Comparison of ENCODE assay signal across 8 cellular contexts in the genomic region with DNA sequence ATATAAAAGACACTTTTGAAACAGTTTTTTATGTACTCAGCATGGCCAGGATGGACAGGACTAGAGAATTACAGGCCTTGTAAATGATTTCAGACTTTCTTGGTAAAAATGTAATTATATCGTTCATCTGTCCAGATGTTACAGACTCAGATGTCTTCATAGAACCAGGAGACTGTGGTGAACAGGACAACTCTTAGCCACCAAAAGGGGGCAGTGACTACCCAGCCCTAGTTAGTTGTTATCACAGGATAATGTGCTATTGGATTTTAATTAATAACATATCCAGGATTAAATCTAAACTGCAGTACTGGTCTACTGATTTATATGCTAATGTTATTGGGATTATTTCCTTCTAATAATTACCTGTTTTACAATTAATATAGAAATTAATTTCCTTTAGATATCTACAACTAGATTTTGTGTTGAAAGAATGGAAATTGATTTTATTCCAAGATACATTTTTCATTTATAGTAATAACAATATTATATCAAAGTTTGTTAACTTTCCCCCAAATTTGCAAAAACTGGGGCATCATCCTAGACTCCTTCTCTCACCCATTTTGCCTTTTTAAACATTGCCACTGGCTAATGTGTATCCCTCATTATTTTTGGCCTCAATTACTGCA.
DNase-seq lines count a peak whose midpoint lies in the region; ATAC-seq, FAIRE-seq and TF ChIP-seq lines count a peak whose summit lies in the region.

No MANE protein-coding gene starts in this region.

- WGBS in K562 (ENCODE audit: insufficient coverage, low coverage, missing lambda C conversion rate), result 67% methylated on average over 1 of the region's 1 CpG
- 54 to 70% methylated on average over 1 of the region's 1 CpG for WGBS in upper lobe of left lung, 2 donors

- peak; percentile 58 for DNase-seq in ELR (ENCODE audit: low read depth)
- peak in 2 of 4 experiments; percentile 18 to 20 for DNase-seq in K562 (ENCODE audit: extremely low read depth in 1 of 4, low spot score in 3 of 4)
- DNase-seq in kidney, result no peak
- DNase-seq in upper lobe of left lung, result no peak
- no peak for DNase-seq in stimulated activated CD4-positive, alpha-beta T cell treated with anti-CD3 and anti-CD28 coated beads, Interleukin-4, amount 100 ng/mL, for 4 hours

- no TSS peak for BruUV-seq in K562 (replicated peaks; lab: Mats Ljungman, UMichigan)

- POLR2A ChIA-PET in K562 (lab: Yijun Ruan, JAX), result no interaction called here

- FAIRE-seq in K562 (lab: Jason Lieb, UNC) (peak; percentile 19), kidney (lab: Jason Lieb, UNC) (peak; percentile 59)

- TF ChIP-seq RAD21 in K562 (CRISPR knock-in tag; conservative IDR thresholded peaks at IDR 0.05 in 1 of 2, IDR thresholded peaks at IDR 0.05 in 1 of 2), result peak; percentile 47 to 52

- H3K27ac ChIP-seq in K562 (ENCODE audit: extremely low read depth, low read depth, low read length), result no peak overlapping the region
- H3K27ac ChIP-seq in kidney (ENCODE audit: low read depth in 2 of 2, low read length in 2 of 2), result no peak overlapping the region
- H3K27ac ChIP-seq in upper lobe of left lung, result no peak overlapping the region

- H4K20me1 ChIP-seq in K562 (replicated peaks; ENCODE audit: control insufficient read depth, insufficient read depth, low read length), result no peaks in the 10 kb centered on the region

- H3K4me3 ChIP-seq in K562 (no peak overlapping the region), kidney (ENCODE audit: low read length in 2 of 2) (no peak overlapping the region), upper lobe of left lung (no peak overlapping the region)

- no peaks in the 10 kb centered on the region for H3K9me1 ChIP-seq in K562 (ENCODE audit: control insufficient read depth, insufficient read depth, low read length)

- H3K79me2 ChIP-seq in K562 (ENCODE audit: control insufficient read depth, insufficient read depth, low read length), result no peaks in the 10 kb centered on the region

- H3K4me1 ChIP-seq in K562 (replicated peaks in 1 of 2; ENCODE audit: control insufficient read depth in 2 of 2, insufficient read depth in 2 of 2, low read length in 2 of 2) (no peaks in the 10 kb centered on the region), kidney (ENCODE audit: control insufficient read depth in 1 of 2, insufficient read depth in 1 of 2, low read depth in 1 of 2, low read length in 2 of 2) (no peaks in the 10 kb centered on the region), upper lobe of left lung (peaks cover 0 to 3% (median 1%) of the 10 kb centered on the region in 4 donors)

- peak; percentile 72 for ATAC-seq in K562
- peak in 1 of 2 donors; percentile 66 for ATAC-seq in upper lobe of left lung (ENCODE audit: low FRiP score in 2 of 2)
- no peak for ATAC-seq in HG03469 (IDR thresholded peaks at IDR 0.05; ENCODE audit: unreplicated experiment)
- ATAC-seq in HG02623 (IDR thresholded peaks at IDR 0.05; ENCODE audit: unreplicated experiment), result no peak

- no peak overlapping the region for H3K4me2 ChIP-seq in K562 (ENCODE audit: insufficient read depth, low read length)

- H3K27me3 ChIP-seq in K562 (ENCODE audit: control insufficient read depth in 2 of 2, insufficient read depth in 2 of 2, low read length in 2 of 2) (no peaks in the 10 kb centered on the region), upper lobe of left lung (no peaks in the 10 kb centered on the region)

- TF ChIP-seq EP300 in K562 (IDR thresholded peaks at IDR 0.05; ENCODE audit: low read length) (no peak), upper lobe of left lung (IDR thresholded peaks at IDR 0.05) (no peak)

- intact Hi-C loops in K562 (cut with micrococcal nuclease), result loop anchor here (5.0 kb wide), 1 partner anchor 285 kb away; no protein-coding TSS in a partner anchor
- intact Hi-C loops in kidney (cut with DNase I), result loop anchor here (10.0 kb wide), 1 partner anchor 298 kb away; no protein-coding TSS in a partner anchor

- peaks cover 83% of the 10 kb centered on the region for H3K36me3 ChIP-seq in K562 (ENCODE audit: control insufficient read depth, insufficient read depth, low read length)
- H3K36me3 ChIP-seq in kidney (ENCODE audit: control insufficient read depth in 1 of 2, insufficient read depth in 2 of 2, low read length in 2 of 2), result peaks cover 6 to 14% of the 10 kb centered on the region in 2 donors
- peaks cover 5 to 63% (median 13%) of the 10 kb centered on the region in 4 donors for H3K36me3 ChIP-seq in upper lobe of left lung

- in situ Hi-C loops in K562 (cut with MboI), result no loop called here

- peak; percentile 81 for TF ChIP-seq CTCF in LNCAP (IDR thresholded peaks at IDR 0.05)
- TF ChIP-seq CTCF in K562 (IDR thresholded peaks at IDR 0.05 in 2 of 3, conservative IDR thresholded peaks at IDR 0.05 in 1 of 3; ENCODE audit: insufficient read depth in 2 of 3, low read depth in 1 of 3, low read length in 3 of 3), result peak in 2 of 3 experiments; percentile 37 to 39; a peak in 4 of 6 replicates
- peak; percentile 60 for TF ChIP-seq CTCF in kidney (IDR thresholded peaks at IDR 0.05; ENCODE audit: borderline replicate concordance, extremely low read depth, insufficient read depth)
- TF ChIP-seq CTCF in upper lobe of left lung (IDR thresholded peaks at IDR 0.05), result peak; percentile 26 to 58 (median 44)

- TF ChIP-seq POLR2A in K562 (conservative IDR thresholded peaks at IDR 0.05), result no peak
- no peak for TF ChIP-seq POLR2A in upper lobe of left lung (IDR thresholded peaks at IDR 0.05)

- CTCF ChIA-PET in K562 (lab: Yijun Ruan, JAX; ENCODE audit: low intra/inter-chr PET ratio), result interaction anchor here (1.3 kb wide), 1 partner anchor 285 kb away, joined by 8 read pairs; no protein-coding TSS in a partner anchor

- H2AFZ ChIP-seq in K562 (ENCODE audit: low read depth, low read length), result no peak overlapping the region

- H3K9ac ChIP-seq in K562 (ENCODE audit: insufficient read depth in 1 of 2, low read depth in 2 of 2, low read length in 2 of 2), result no peak overlapping the region
- H3K9ac ChIP-seq in kidney (ENCODE audit: low read length in 2 of 2), result no peak overlapping the region

- no peaks in the 10 kb centered on the region for H3K9me3 ChIP-seq in K562 (replicated peaks; ENCODE audit: control insufficient read depth, insufficient read depth, low read depth, low read length)
- no peaks in the 10 kb centered on the region for H3K9me3 ChIP-seq in kidney (ENCODE audit: control insufficient read depth in 1 of 2, low read length in 2 of 2)
- no peaks in the 10 kb centered on the region for H3K9me3 ChIP-seq in upper lobe of left lung

TF ChIP-seq in K562, 482 proteins besides CTCF, POLR2A, EP300 and RAD21:
- TF ChIP-seq DEAF1 (CRISPR knock-in tag; IDR thresholded peaks at IDR 0.05) (peak; percentile 41; the same call in 1 of the 2 replicates), CREB3L1 (IDR thresholded peaks at IDR 0.05; ENCODE audit: borderline replicate concordance, low read depth) (no peak)
